Comparison of ENCODE assay signal across 30 cellular contexts in genomic region chr2:144481666-144482065, GRCh38. TPM values are rescaled to one million over a fixed set of nuclear protein-coding genes. Genes with fewer than 3 reads are reported as not detected.
DNase-seq lines count a peak whose midpoint lies in the region; ATAC-seq, FAIRE-seq and TF ChIP-seq lines count a peak whose summit lies in the region.
"Had no signal": no experiment of that assay in that cellular context is flagged by ENCODE, and none has a peak within 500 bp of the region (broad histone marks: within the 10 kb centered on the region; RNA-seq: fewer than 3 reads in every experiment).

No MANE protein-coding gene starts in this region.

- no peak overlapping the region for H3K9ac ChIP-seq in astrocyte (ENCODE audit: low read length)
- H3K9ac ChIP-seq: parathyroid adenoma had no signal

- H3K9me3 ChIP-seq in astrocyte (ENCODE audit: insufficient read depth, low read depth, low read length) (no peaks in the 10 kb centered on the region), upper lobe of left lung (no peaks in the 10 kb centered on the region)
- H3K9me3 ChIP-seq: Peyer's patch, vagina had no signal

- peak in 1 of 2 donors; percentile 73 for ATAC-seq in activated T-cell treated with anti-CD3 and anti-CD28 coated beads, Interleukin-2, amount 50 U/mL, for 72 hours (replicated peaks in 1 of 2)
- ATAC-seq in upper lobe of left lung (ENCODE audit: low FRiP score in 2 of 2): no peak
- ATAC-seq: activated CD4-positive, CD25-positive, alpha-beta regulatory T cell treated with anti-CD3 and anti-CD28 coated beads, Interleukin-2, amount 50 U/mL, for 24 hours; GM23338; naive thymus-derived CD8-positive, alpha-beta T cell; right cardiac atrium had no signal

- H3K9me3 Mint-ChIP-seq in activated T-cell treated with anti-CD3 and anti-CD28 coated beads, Interleukin-2, amount 50 U/mL, for 72 hours: no peaks in the 10 kb centered on the region
- H3K9me3 Mint-ChIP-seq in astrocyte (ENCODE audit: unreplicated experiment) (no peaks in the 10 kb centered on the region), mesothelial cell of epicardium (no peaks in the 10 kb centered on the region)
- H3K9me3 Mint-ChIP-seq: activated CD4-positive, alpha-beta memory T cell treated with anti-CD3 and anti-CD28 coated beads, Interleukin-2, amount 10 ng/mL, durations not matched to agents 7 days and 5 days; GM23338; naive thymus-derived CD8-positive, alpha-beta T cell; T-helper 1 cell treated with Interleukin-12 subunit alpha and Interleukin-12 subunit beta and Interleukin-4 antibody, amounts not matched to agents 30 μg/mL and 1 μg/mL, for 36 hours had no signal

- FAIRE-seq in astrocyte (lab: Jason Lieb, UNC): no peak
- FAIRE-seq: keratinocyte, TTC549 had no signal

- TF ChIP-seq CTCF in astrocyte (IDR thresholded peaks at IDR 0.05; ENCODE audit: insufficient read depth, low read depth, low read length): no peak
- no peak for TF ChIP-seq CTCF in mesothelial cell of epicardium (IDR thresholded peaks at IDR 0.05; ENCODE audit: unreplicated experiment)
- TF ChIP-seq CTCF in upper lobe of left lung (IDR thresholded peaks at IDR 0.05): no peak

- H3K4me1 Mint-ChIP-seq in activated T-cell treated with anti-CD3 and anti-CD28 coated beads, Interleukin-2, amount 50 U/mL, for 72 hours (ENCODE audit: low read depth): peaks cover 18% of the 10 kb centered on the region
- H3K4me1 Mint-ChIP-seq in astrocyte (ENCODE audit: low read depth, unreplicated experiment): peaks cover 54% of the 10 kb centered on the region
- H3K4me1 Mint-ChIP-seq in mesothelial cell of epicardium: peaks cover 74% of the 10 kb centered on the region

- WGBS in upper lobe of left lung, 2 donors: 79 to 85% methylated on average over 4 of the region's 4 CpGs

- H2AFZ ChIP-seq in astrocyte (ENCODE audit: low read depth, low read length): no peak overlapping the region
- H2AFZ ChIP-seq: GM23338, parathyroid adenoma had no signal

- peaks cover 9% of the 10 kb centered on the region for H3K27me3 Mint-ChIP-seq in activated T-cell treated with anti-CD3 and anti-CD28 coated beads, Interleukin-2, amount 50 U/mL, for 72 hours (ENCODE audit: low read depth)
- H3K27me3 Mint-ChIP-seq in astrocyte (ENCODE audit: low read depth, unreplicated experiment): no peaks in the 10 kb centered on the region
- H3K27me3 Mint-ChIP-seq in mesothelial cell of epicardium (ENCODE audit: low read depth): no peaks in the 10 kb centered on the region
- H3K27me3 Mint-ChIP-seq: activated CD4-positive, alpha-beta memory T cell treated with anti-CD3 and anti-CD28 coated beads, Interleukin-2, amount 10 ng/mL, durations not matched to agents 7 days and 5 days; activated naive CD8-positive, alpha-beta T cell; naive thymus-derived CD8-positive, alpha-beta T cell had no signal

- H3K4me3 ChIP-seq in astrocyte (ENCODE audit: insufficient read depth, low read depth, low read length) (no peak overlapping the region), upper lobe of left lung (no peak overlapping the region)
- H3K4me3 ChIP-seq: GM23338, Peyer's patch, vagina had no signal

- no peak overlapping the region for H3K4me2 ChIP-seq in astrocyte (ENCODE audit: low read length)
- H3K4me2 ChIP-seq: GM23338 had no signal

- H3K4me1 ChIP-seq in astrocyte (ENCODE audit: insufficient read depth, low read length) (peaks cover 24% of the 10 kb centered on the region), upper lobe of left lung (peaks cover 22 to 45% (median 32%) of the 10 kb centered on the region in 4 donors)
- H3K4me1 ChIP-seq: parathyroid adenoma had no signal

- no peaks in the 10 kb centered on the region for H3K36me3 ChIP-seq in astrocyte (ENCODE audit: insufficient read depth, low read length)
- no peaks in the 10 kb centered on the region for H3K36me3 ChIP-seq in upper lobe of left lung
- H3K36me3 ChIP-seq: Peyer's patch, vagina had no signal

- TF ChIP-seq POLR2A in upper lobe of left lung (IDR thresholded peaks at IDR 0.05): no peak

- H3K79me2 ChIP-seq in astrocyte (ENCODE audit: insufficient read depth, low read length): no peaks in the 10 kb centered on the region
- H3K79me2 ChIP-seq: parathyroid adenoma had no signal

- no peak for DNase-seq in activated T-cell treated with anti-CD3 and anti-CD28 coated beads, Interleukin-2, amount 50 U/mL, for 72 hours
- no peak for DNase-seq in activated T-cell treated with anti-CD3 and anti-CD28 coated beads, Interleukin-2, amount 50 U/mL, for 48 hours
- DNase-seq in astrocyte (ENCODE audit: low read depth): no peak
- no peak for DNase-seq in mesothelial cell of epicardium (ENCODE audit: low spot score in 2 of 2, unreplicated experiment in 2 of 2)
- DNase-seq in upper lobe of left lung: no peak
- DNase-seq in midbrain (lab: John Stamatoyannopoulos, UW): no peak
- DNase-seq in NCI-H446 treated with DMSO at 0.1 percent for 48 hours (lab: John Stamatoyannopoulos, UW): no peak
- DNase-seq in DMS79 (lab: John Stamatoyannopoulos, UW): no peak
- DNase-seq: activated CD4-positive, alpha-beta memory T cell treated with anti-CD3 and anti-CD28 coated beads, Interleukin-2, amount 10 ng/mL, durations not matched to agents 7 days and 5 days; activated CD8-positive, alpha-beta memory T cell treated with anti-CD3 and anti-CD28 coated beads, Interleukin-2, amount 50 U/mL, for 48 hours; AML-193; cerebellar nuclear complex; effector CD4-positive, alpha-beta T cell; naive thymus-derived CD8-positive, alpha-beta T cell; NCI-H1092 treated with DMSO at 0.1 percent for 48 hours; NCI-H2029; NCI-H226; Peyer's patch; right cardiac atrium; stimulated activated CD4-positive, alpha-beta T cell treated with anti-CD3 and anti-CD28 coated beads, Interleukin-4, amount 100 ng/mL, for 1 hour had no signal

- H3K36me3 Mint-ChIP-seq in activated T-cell treated with anti-CD3 and anti-CD28 coated beads, Interleukin-2, amount 50 U/mL, for 72 hours (ENCODE audit: insufficient read depth in 2 of 2): no peaks in the 10 kb centered on the region
- H3K36me3 Mint-ChIP-seq in astrocyte (ENCODE audit: low read depth, unreplicated experiment) (peaks cover 7% of the 10 kb centered on the region), mesothelial cell of epicardium (peaks cover 4% of the 10 kb centered on the region)
- H3K36me3 Mint-ChIP-seq: activated naive CD8-positive, alpha-beta T cell; naive thymus-derived CD8-positive, alpha-beta T cell had no signal

- peaks cover 5% of the 10 kb centered on the region for H4K20me1 ChIP-seq in astrocyte (ENCODE audit: insufficient read depth, low read length)

- TF ChIP-seq EP300 in upper lobe of left lung (IDR thresholded peaks at IDR 0.05): no peak

- H3K27ac Mint-ChIP-seq in activated T-cell treated with anti-CD3 and anti-CD28 coated beads, Interleukin-2, amount 50 U/mL, for 72 hours: peak overlapping the region; percentile 78
- peak overlapping the region; percentile 77 for H3K27ac Mint-ChIP-seq in astrocyte (ENCODE audit: unreplicated experiment)
- peak overlapping the region; percentile 95 for H3K27ac Mint-ChIP-seq in mesothelial cell of epicardium
- H3K27ac Mint-ChIP-seq: activated CD4-positive, alpha-beta memory T cell treated with anti-CD3 and anti-CD28 coated beads, Interleukin-2, amount 10 ng/mL, durations not matched to agents 7 days and 5 days; activated naive CD8-positive, alpha-beta T cell; GM23338; T-helper 1 cell treated with Interleukin-12 subunit alpha and Interleukin-12 subunit beta and Interleukin-4 antibody, amounts not matched to agents 30 μg/mL and 1 μg/mL, for 36 hours had no signal

- H3K27ac ChIP-seq in astrocyte (ENCODE audit: low read depth, low read length): no peak overlapping the region
- H3K27ac ChIP-seq in upper lobe of left lung: peak overlapping the region in 3 of 4 donors; percentile 10 to 54 (median 28)
- H3K27ac ChIP-seq: epithelial cell of prostate, parathyroid adenoma, Peyer's patch had no signal

- H3K4me3 Mint-ChIP-seq in activated T-cell treated with anti-CD3 and anti-CD28 coated beads, Interleukin-2, amount 50 U/mL, for 72 hours: peak overlapping the region in 1 of 2 donors; percentile 79
- H3K4me3 Mint-ChIP-seq in astrocyte (ENCODE audit: unreplicated experiment) (no peak overlapping the region), mesothelial cell of epicardium (no peak overlapping the region)
- H3K4me3 Mint-ChIP-seq: activated CD4-positive, alpha-beta memory T cell treated with anti-CD3 and anti-CD28 coated beads, Interleukin-2, amount 10 ng/mL, durations not matched to agents 7 days and 5 days; activated naive CD8-positive, alpha-beta T cell; GM23338; T-helper 1 cell treated with Interleukin-12 subunit alpha and Interleukin-12 subunit beta and Interleukin-4 antibody, amounts not matched to agents 30 μg/mL and 1 μg/mL, for 36 hours had no signal

- H3K27me3 ChIP-seq in astrocyte (ENCODE audit: insufficient read depth, low read length): no peaks in the 10 kb centered on the region
- no peaks in the 10 kb centered on the region for H3K27me3 ChIP-seq in upper lobe of left lung
- H3K27me3 ChIP-seq: Peyer's patch, vagina had no signal

RNA-seq across cellular contexts. Expression of gene ZEB2, which starts 38.3 kb away (rescaled TPM):
- 10 to 100 TPM; 22.5 to 58.2 TPM for total RNA-seq in activated T-cell treated with anti-CD3 and anti-CD28 coated beads, Interleukin-2, amount 50 U/mL, for 72 hours
- total RNA-seq in astrocyte (84.9 and 90.9 TPM in 2 replicates), mesothelial cell of epicardium (105 to 111 TPM (median 110 TPM) in 3 replicates), upper lobe of left lung (100 to 1,000 TPM; 104 to 237 (median 148) TPM)
- total RNA-seq: G401, GM23338 had no signal
